Comparison of ENCODE assay signal across 1 cellular context in the genomic region with DNA sequence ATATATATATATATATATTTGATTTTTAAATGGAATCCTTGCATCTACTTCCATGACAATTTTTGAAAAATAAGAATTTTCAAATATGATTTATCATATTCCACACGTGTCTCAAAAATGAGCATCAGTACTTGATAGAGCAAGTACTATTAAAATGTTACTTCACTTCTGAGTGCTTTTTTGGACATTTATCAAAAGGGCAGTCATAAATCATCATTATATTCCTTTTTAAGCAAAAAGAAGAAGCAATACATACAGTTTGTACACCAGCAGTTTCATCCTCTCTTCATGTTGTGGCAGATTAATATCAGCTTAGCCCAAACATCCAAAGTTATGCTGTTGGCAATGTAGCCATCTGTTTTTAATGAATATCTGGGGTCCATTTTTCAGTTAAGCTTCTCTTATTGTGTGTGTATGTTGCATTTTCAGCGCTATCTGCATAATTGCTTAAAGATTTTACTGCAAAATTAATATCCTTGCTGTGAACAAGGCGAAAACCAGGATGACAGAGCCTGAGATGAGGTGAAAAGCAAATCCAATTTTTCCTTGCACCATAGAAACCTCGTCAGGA.
TF ChIP-seq lines count a peak whose summit lies in the region.

No MANE protein-coding gene starts in this region.

TF ChIP-seq in SK-N-SH, 30 proteins besides CTCF, POLR2A, EP300 and RAD21 (continued from another document):
- TF ChIP-seq, protein P1, sequence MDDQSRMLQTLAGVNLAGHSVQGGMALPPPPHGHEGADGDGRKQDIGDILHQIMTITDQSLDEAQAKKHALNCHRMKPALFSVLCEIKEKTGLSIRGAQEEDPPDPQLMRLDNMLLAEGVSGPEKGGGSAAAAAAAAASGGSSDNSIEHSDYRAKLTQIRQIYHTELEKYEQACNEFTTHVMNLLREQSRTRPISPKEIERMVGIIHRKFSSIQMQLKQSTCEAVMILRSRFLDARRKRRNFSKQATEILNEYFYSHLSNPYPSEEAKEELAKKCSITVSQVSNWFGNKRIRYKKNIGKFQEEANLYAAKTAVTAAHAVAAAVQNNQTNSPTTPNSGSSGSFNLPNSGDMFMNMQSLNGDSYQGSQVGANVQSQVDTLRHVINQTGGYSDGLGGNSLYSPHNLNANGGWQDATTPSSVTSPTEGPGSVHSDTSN (IDR thresholded peaks at IDR 0.05) = no peak; the same call in 1 of the 2 replicates
- TF ChIP-seq FOSL2 (IDR thresholded peaks at IDR 0.05; ENCODE audit: borderline replicate concordance, low read depth) (no peak), EZH2phosphoT487 (IDR thresholded peaks at IDR 0.05; ENCODE audit: borderline replicate concordance, low read depth) (no peak), MAX (IDR thresholded peaks at IDR 0.05; ENCODE audit: low read depth) (no peak), USF2 (IDR thresholded peaks at IDR 0.05; ENCODE audit: borderline replicate concordance, low read depth, low read length) (no peak), GABPA (IDR thresholded peaks at IDR 0.05; ENCODE audit: low read depth) (no peak), ZBTB33 (IDR thresholded peaks at IDR 0.05; ENCODE audit: borderline replicate concordance, low read depth) (no peak), FOXM1 (IDR thresholded peaks at IDR 0.05; ENCODE audit: low read depth) (no peak), SMC3 (IDR thresholded peaks at IDR 0.05; ENCODE audit: low read depth, low read length) (no peak), IRF3 (IDR thresholded peaks at IDR 0.05; ENCODE audit: low read depth, low read length) (no peak), NFIC (IDR thresholded peaks at IDR 0.05; ENCODE audit: borderline replicate concordance) (0 out of 2 replicates have a peak, but pooled peaks have one; percentile 7), YY1 (IDR thresholded peaks at IDR 0.05; ENCODE audit: low read depth) (no peak), REST (IDR thresholded peaks at IDR 0.05; ENCODE audit: low read depth, low read length) (no peak), TCF12 (IDR thresholded peaks at IDR 0.05) (peak; percentile 67; the same call in 1 of the 2 replicates), RFX5 (IDR thresholded peaks at IDR 0.05; ENCODE audit: low read length) (no peak), CHD2 (IDR thresholded peaks at IDR 0.05; ENCODE audit: low read length, partially characterized antibody) (peak; percentile 78), JUND (IDR thresholded peaks at IDR 0.05) (no peak), RXRA (IDR thresholded peaks at IDR 0.05; ENCODE audit: borderline replicate concordance, low read depth) (no peak), RCOR1 (IDR thresholded peaks at IDR 0.05; ENCODE audit: low read length) (peak; percentile 91), NRF1 (IDR thresholded peaks at IDR 0.05; ENCODE audit: low read depth, low read length) (no peak), TEAD4 (IDR thresholded peaks at IDR 0.05; ENCODE audit: borderline replicate concordance, insufficient read depth) (no peak)
